ENCODE assay signal across 11 cellular contexts in genomic region chr16:30350134-30350871, GRCh38. TPM values are rescaled to one million over a fixed set of nuclear protein-coding genes. Genes with fewer than 3 reads are reported as not detected.
DNase-seq lines count a peak whose midpoint lies in the region; ATAC-seq, FAIRE-seq and TF ChIP-seq lines count a peak whose summit lies in the region.
"Had no signal": no experiment of that assay in that cellular context is flagged by ENCODE, and none has a peak within 500 bp of the region (broad histone marks: within the 10 kb centered on the region; RNA-seq: fewer than 3 reads in every experiment).

No MANE protein-coding gene starts in this region.

- intact Hi-C loops in OCI-LY7 (cut with micrococcal nuclease; ENCODE audit: unreplicated experiment) (loop anchor here (10.0 kb wide), 1 partner anchor 286 kb away; the partner anchor contains the start of gene ALDOA), pancreas (cut with DNase I) (no loop called here)

- peak overlapping the region in 4 of 6 donors; percentile 65 to 93 (median 89) for H3K27ac Mint-ChIP-seq in naive B cell
- H3K27ac Mint-ChIP-seq in chondrocyte (ENCODE audit: unreplicated experiment): no peak overlapping the region

- peak overlapping the region; percentile 98 for H3K4me3 ChIP-seq in OCI-LY7 (ENCODE audit: low read depth, low read length, poor library complexity, severe bottlenecking)
- no peak overlapping the region for H3K4me3 ChIP-seq in SJCRH30
- no peak overlapping the region for H3K4me3 ChIP-seq in pancreas

- H3K36me3 Mint-ChIP-seq in naive B cell: no peaks in the 10 kb centered on the region
- H3K36me3 Mint-ChIP-seq in chondrocyte (ENCODE audit: low read depth): peaks cover 18% of the 10 kb centered on the region

- ATAC-seq in GM21723 (IDR thresholded peaks at IDR 0.05; ENCODE audit: unreplicated experiment) (peak; percentile 35), naive B cell (ENCODE audit: low read depth in 2 of 2) (no peak), pancreas (no peak)

- H3K79me2 ChIP-seq in OCI-LY7 (ENCODE audit: insufficient read depth, low read depth, low read length): peaks cover 37% of the 10 kb centered on the region

- no peak overlapping the region for H2AFZ ChIP-seq in OCI-LY7 (ENCODE audit: low read length)

- 93 to 94% methylated on average over 3 of the region's 3 CpGs for WGBS in pancreas, 2 donors

- H3K4me2 ChIP-seq in OCI-LY7 (ENCODE audit: low read length): peak overlapping the region; percentile 99

- H3K36me3 ChIP-seq in OCI-LY7 (ENCODE audit: insufficient read depth, low read length) (peaks cover 54% of the 10 kb centered on the region), SJCRH30 (peaks cover 28% of the 10 kb centered on the region), pancreas (peaks cover 0 to 20% (median 12%) of the 10 kb centered on the region in 3 donors)

- POLR2A ChIA-PET in OCI-LY7 (lab: Charles Lee): interaction anchor here (0.6 to 4.5 kb wide), 4 partner anchors 21 to 270 kb away, joined by 3 to 21 read pairs (median 4); partner anchors contain the start of genes TBC1D10B, ZNF48 and ZNF771

- BruUV-seq in OCI-LY7 (replicated peaks; lab: Mats Ljungman, UMichigan): no TSS peak

- peak; percentile 92 for FAIRE-seq in GM12892 (lab: Jason Lieb, UNC)
- FAIRE-seq in pancreas (lab: Jason Lieb, UNC): no peak
- FAIRE-seq: endometrium had no signal

- H3K27me3 Mint-ChIP-seq in naive B cell (no peaks in the 10 kb centered on the region), chondrocyte (ENCODE audit: low read depth) (no peaks in the 10 kb centered on the region)

- no peaks in the 10 kb centered on the region for H4K20me1 ChIP-seq in OCI-LY7 (ENCODE audit: insufficient read depth, low read length)

- peaks cover 88% of the 10 kb centered on the region for H3K4me1 ChIP-seq in OCI-LY7 (ENCODE audit: insufficient read depth, low read length, poor library complexity, severe bottlenecking)
- H3K4me1 ChIP-seq in SJCRH30: peaks cover 3% of the 10 kb centered on the region; the same call in 1 of the 2 replicates
- peaks cover 9 to 28% (median 23%) of the 10 kb centered on the region in 3 donors for H3K4me1 ChIP-seq in pancreas

- H3K4me1 Mint-ChIP-seq in naive B cell (peaks cover 46 to 62% (median 48%) of the 10 kb centered on the region in 3 donors), chondrocyte (ENCODE audit: low read depth) (peaks cover 31% of the 10 kb centered on the region)

- CTCF ChIA-PET in OCI-LY7 (lab: Charles Lee; ENCODE audit: unreplicated experiment): interaction anchor here (0.6 to 1.2 kb wide), 3 partner anchors 8 to 21 kb away, joined by 3 to 4 read pairs (median 3); no protein-coding TSS in a partner anchor

- H3K27me3 ChIP-seq in SJCRH30 (no peaks in the 10 kb centered on the region), pancreas (no peaks in the 10 kb centered on the region)

- H3K9me2 ChIP-seq in OCI-LY7 (ENCODE audit: insufficient read depth, low read length): no peaks in the 10 kb centered on the region

- H3K27ac ChIP-seq in OCI-LY7 (ENCODE audit: low read depth, low read length, poor library complexity, severe bottlenecking) (peak overlapping the region; percentile 98), SJCRH30 (no peak overlapping the region), pancreas (no peak overlapping the region)

- H3K9me3 ChIP-seq in OCI-LY7 (ENCODE audit: low read length) (no peaks in the 10 kb centered on the region), SJCRH30 (replicated peaks) (no peaks in the 10 kb centered on the region), pancreas (no peaks in the 10 kb centered on the region)

- peak overlapping the region in 6 of 8 donors; percentile 50 to 81 (median 70) for H3K4me3 Mint-ChIP-seq in naive B cell
- no peak overlapping the region for H3K4me3 Mint-ChIP-seq in chondrocyte (ENCODE audit: unreplicated experiment)

- no peaks in the 10 kb centered on the region for H3K9me3 Mint-ChIP-seq in naive B cell
- no peaks in the 10 kb centered on the region for H3K9me3 Mint-ChIP-seq in chondrocyte (ENCODE audit: low read depth)

- no peak for TF ChIP-seq POLR2A in GM12892 (IDR thresholded peaks at IDR 0.05; ENCODE audit: low read depth, low read length)

- in situ Hi-C loops in ACHN (cut with HindIII; ENCODE audit: low pct_ligation_motif_present, low pct_unique_long_range_greater_than_20kb, low sequenced_read_pairs): no loop called here

- peak; percentile 46 for DNase-seq in GM12892 (ENCODE audit: insufficient read length)
- DNase-seq in OCI-LY7 (ENCODE audit: low spot score): peak; percentile 79
- no peak for DNase-seq in naive B cell
- DNase-seq in SJCRH30: no peak
- no peak for DNase-seq in chondrocyte (ENCODE audit: low spot score)
- no peak for DNase-seq in ACHN
- no peak for DNase-seq in pancreas
- DNase-seq: IMR-90 had no signal

- TF ChIP-seq CTCF in OCI-LY7 (conservative IDR thresholded peaks at IDR 0.05; ENCODE audit: low read length): no peak
- TF ChIP-seq CTCF in chondrocyte (IDR thresholded peaks at IDR 0.05): no peak
- no peak for TF ChIP-seq CTCF in pancreas (IDR thresholded peaks at IDR 0.05)

RNA-seq across cellular contexts. Expression of gene CD2BP2, which starts 4.8 kb away (rescaled TPM):
- 28.0 TPM for polyA plus RNA-seq in GM12892 (2012; ENCODE audit: missing spikeins)
- 69.2 and 94.7 TPM in 2 replicates for total RNA-seq in OCI-LY7 (2014; rRNA removed; shearing (Covaris generic))
- total RNA-seq in OCI-LY7 (2022) (87.8 and 111 TPM in 2 replicates), chondrocyte (53.2 to 61.0 TPM (median 55.8 TPM) in 3 replicates), pancreas (10 to 100 TPM; 24.8 to 36.5 (median 29.6) TPM)
- polyA plus RNA-seq in naive B cell (ENCODE audit: low read depth in 6 of 6) (10 to 100 TPM; 24.2 to 36.1 (median 29.7) TPM), pancreas (10 to 100 TPM; 29.2 to 34.5 TPM)
- 52.2 and 52.3 TPM in 2 replicates for total RNA-seq in SJCRH30 (2014; rRNA removed; shearing (Covaris generic))

RNA-seq across cellular contexts. Expression of gene TBC1D10B, which starts 20.0 kb away (rescaled TPM):
- polyA plus RNA-seq in GM12892 (2012; ENCODE audit: missing spikeins): 12.4 TPM
- 38.6 and 44.9 TPM in 2 replicates for total RNA-seq in OCI-LY7 (2014; rRNA removed; shearing (Covaris generic))
- total RNA-seq in OCI-LY7 (2022) (74.8 and 78.6 TPM in 2 replicates), chondrocyte (43.3 to 48.6 TPM (median 44.2 TPM) in 3 replicates), pancreas (10 to 100 TPM; 14.5 to 23.3 (median 15.2) TPM)
- polyA plus RNA-seq in naive B cell (ENCODE audit: low read depth in 6 of 6) (10 to 100 TPM in 3 of 6 donors, 1 to 10 TPM in 3; 6.2 to 16.9 (median 9.7) TPM), pancreas (10 to 100 TPM; 26.9 to 28.2 TPM)
- 33.7 and 36.0 TPM in 2 replicates for total RNA-seq in SJCRH30 (2014; rRNA removed; shearing (Covaris generic))

RNA-seq across cellular contexts. Expression of gene MYL11, which starts 24.3 kb away (rescaled TPM):
- polyA plus RNA-seq in GM12892 (2012; ENCODE audit: missing spikeins): not detected
- 3.2 and 3.3 TPM in 2 replicates for total RNA-seq in OCI-LY7 (2014; rRNA removed; shearing (Covaris generic))
- total RNA-seq in OCI-LY7 (2022) (1.7 and 3.9 TPM in 2 replicates), chondrocyte (0.82 to 2.2 TPM (median 1.4 TPM) in 3 replicates), pancreas (under 1 TPM in 3 of 6 donors, not detected in 3; 0.24 to 0.84 (median 0.38) TPM)
- polyA plus RNA-seq in naive B cell (ENCODE audit: low read depth in 6 of 6) (not detected), pancreas (under 1 TPM; 0.30 to 0.31 TPM)
- total RNA-seq in SJCRH30 (2014; rRNA removed; shearing (Covaris generic)): 10.8 and 13.1 TPM in 2 replicates
- total RNA-seq: IMR-90; T-helper 2 cell treated with Interferon-gamma antibody and Interleukin-4, amounts not matched to agents 100 ng/mL and 5 ng/mL, for 36 hours had no signal

RNA-seq across cellular contexts. Expression of gene SEPTIN1, which starts 32.1 kb away (rescaled TPM):
- polyA plus RNA-seq in GM12892 (2012; ENCODE audit: missing spikeins): 70.7 TPM
- total RNA-seq in OCI-LY7 (2014; rRNA removed; shearing (Covaris generic)): 126 and 133 TPM in 2 replicates
- total RNA-seq in OCI-LY7 (2022) (171 and 181 TPM in 2 replicates), chondrocyte (0.85 to 1.7 TPM (median 1.3 TPM) in 3 replicates), pancreas (1 to 10 TPM in 5 of 6 donors, under 1 TPM in 1; 0.63 to 1.8 (median 1.2) TPM)
- polyA plus RNA-seq in naive B cell (ENCODE audit: low read depth in 6 of 6) (100 to 1,000 TPM; 102 to 145 (median 112) TPM), pancreas (1 to 10 TPM; 2.1 to 3.3 TPM)
- 0.23 and 0.45 TPM in 2 replicates for total RNA-seq in SJCRH30 (2014; rRNA removed; shearing (Covaris generic))
- total RNA-seq: IMR-90 had no signal

RNA-seq across cellular contexts. Expression of gene ZNF48, which starts 44.9 kb away (rescaled TPM):
- 3.1 TPM for polyA plus RNA-seq in GM12892 (2012; ENCODE audit: missing spikeins)
- total RNA-seq in OCI-LY7 (2014; rRNA removed; shearing (Covaris generic)): 15.7 and 18.8 TPM in 2 replicates
- total RNA-seq in OCI-LY7 (2022): 16.4 and 17.3 TPM in 2 replicates
- 1 to 10 TPM; 3.4 to 9.9 (median 7.0) TPM for polyA plus RNA-seq in naive B cell (ENCODE audit: low read depth in 6 of 6)
- total RNA-seq in SJCRH30 (2014; rRNA removed; shearing (Covaris generic)): 9.3 and 10.1 TPM in 2 replicates
- total RNA-seq in chondrocyte: 10.6 to 11.8 TPM (median 10.8 TPM) in 3 replicates
- total RNA-seq in pancreas: 1 to 10 TPM; 4.0 to 6.5 (median 4.6) TPM
- polyA plus RNA-seq in pancreas: 1 to 10 TPM; 3.1 to 5.0 TPM

Comparison
In these comparisons a context has a peak if more than half of its experiments do, and no peak if none do; other contexts are left out.
1. DNase-seq: peak in GM12892 (single experiment) and OCI-LY7 (single experiment); none in naive B cell (single experiment), SJCRH30 (0 of 2), chondrocyte (single experiment), ACHN (single experiment) and pancreas (0 of 6).